ENCODE assay signal across 9 cellular contexts in genomic region chr19:48926909-48927308, GRCh38. TPM values are rescaled to one million over a fixed set of nuclear protein-coding genes. Genes with fewer than 3 reads are reported as not detected.
DNase-seq lines count a peak whose midpoint lies in the region; ATAC-seq and TF ChIP-seq lines count a peak whose summit lies in the region.
"Had no signal": no experiment of that assay in that cellular context is flagged by ENCODE, and none has a peak within 500 bp of the region (broad histone marks: within the 10 kb centered on the region; RNA-seq: fewer than 3 reads in every experiment).

No MANE protein-coding gene starts in this region.

- peaks cover 0 to 10% (median 6%) of the 10 kb centered on the region in 12 donors for H3K4me1 ChIP-seq in heart left ventricle
- H3K4me1 ChIP-seq in MM.1S (ENCODE audit: low read length), result no peaks in the 10 kb centered on the region

- H3K4me2 ChIP-seq in MM.1S (ENCODE audit: low read depth, low read length), result no peak overlapping the region

- H3K9me2 ChIP-seq in MM.1S (replicated peaks; ENCODE audit: insufficient read depth, low read length), result no peaks in the 10 kb centered on the region

- H3K9me3 ChIP-seq in heart left ventricle, result no peaks in the 10 kb centered on the region
- H3K9me3 ChIP-seq in MM.1S (replicated peaks; ENCODE audit: insufficient read depth, low read length), result no peaks in the 10 kb centered on the region

- no peaks in the 10 kb centered on the region; the same call in 1 of the 2 replicates for H3F3A ChIP-seq in MM.1S (ENCODE audit: insufficient read depth, low read length)

- H3K36me3 ChIP-seq in heart left ventricle, result peaks cover 0 to 14% (median 11%) of the 10 kb centered on the region in 9 donors
- no peaks in the 10 kb centered on the region for H3K36me3 ChIP-seq in MM.1S (replicated peaks; ENCODE audit: insufficient read depth, low read length)

- peak in 1 of 5 donors; percentile 44 for DNase-seq in heart left ventricle
- no peak for DNase-seq in cardiac septum (ENCODE audit: low spot score)
- DNase-seq in activated T-cell treated with anti-CD3 and anti-CD28 coated beads, Interleukin-2, amount 50 U/mL, for 48 hours, result peak; percentile 36 to 44
- peak; percentile 98 for DNase-seq in foreskin melanocyte
- DNase-seq in stimulated activated CD4-positive, alpha-beta T cell treated with anti-CD3 and anti-CD28 coated beads, Interleukin-4, amount 100 ng/mL, for 1 hour, result peak; percentile 14
- DNase-seq in MM.1S, result no peak
- no peak for DNase-seq in cerebellum (ENCODE audit: low spot score)
- DNase-seq in NCI-H82 treated with DMSO at 0.1 percent for 48 hours (lab: John Stamatoyannopoulos, UW; ENCODE audit: unreplicated experiment), result no peak

- no peaks in the 10 kb centered on the region for H3K27me3 ChIP-seq in heart left ventricle
- no peaks in the 10 kb centered on the region for H3K27me3 ChIP-seq in MM.1S (replicated peaks; ENCODE audit: insufficient read depth, low read length)

- intact Hi-C loops in heart left ventricle (cut with DNase I), result no loop called here
- intact Hi-C loops in cardiac septum (cut with DNase I), result no loop called here

- H4K20me1 ChIP-seq in MM.1S (ENCODE audit: insufficient read depth, low read length), result no peaks in the 10 kb centered on the region

- H3K27ac ChIP-seq in heart left ventricle (peak overlapping the region in 1 of 12 donors; percentile 46), MM.1S (ENCODE audit: low read length) (no peak overlapping the region)

- H2AFZ ChIP-seq in MM.1S (ENCODE audit: low read length), result no peak overlapping the region

- H3K4me3 ChIP-seq in heart left ventricle, result peak overlapping the region in 1 of 12 donors; percentile 2
- H3K4me3 ChIP-seq in MM.1S (ENCODE audit: low read length), result no peak overlapping the region

- TF ChIP-seq CTCF in heart left ventricle (IDR thresholded peaks at IDR 0.05) (no peak), MM.1S (IDR thresholded peaks at IDR 0.05; ENCODE audit: low read length) (no peak)

- no peaks in the 10 kb centered on the region for H3K79me2 ChIP-seq in MM.1S (ENCODE audit: low read length)

- ATAC-seq in heart left ventricle, result peak in 3 of 4 donors; percentile 44 to 63 (median 56)

- WGBS in heart left ventricle, 4 donors, result 12 to 20% (median 18%) methylated on average over 10 of the region's 10 CpGs

- H3K9ac ChIP-seq in MM.1S (ENCODE audit: low read length), result no peak overlapping the region

- TF ChIP-seq POLR2A in heart left ventricle (IDR thresholded peaks at IDR 0.05), result no peak

RNA-seq across cellular contexts. Expression of gene DHDH, which starts 6.6 kb away (rescaled TPM):
- total RNA-seq in heart left ventricle, result under 1 TPM in 1 of 9 donors, not detected in 8; 0.49 TPM
- under 1 TPM in 1 of 2 donors, not detected in 1; 0.15 TPM for polyA plus RNA-seq in heart left ventricle
- not detected for total RNA-seq in cardiac septum
- not detected for total RNA-seq in cerebellum
- total RNA-seq: skeletal muscle tissue had no signal

RNA-seq across cellular contexts. Expression of gene NUCB1, which starts 26.8 kb away (rescaled TPM):
- total RNA-seq in heart left ventricle (100 to 1,000 TPM; 200 to 428 (median 286) TPM), cardiac septum (276 TPM), cerebellum (51.2 TPM)
- polyA plus RNA-seq in heart left ventricle, result 100 to 1,000 TPM; 179 to 384 TPM

RNA-seq across cellular contexts. Expression of gene BAX, which starts 27.8 kb away (rescaled TPM):
- total RNA-seq in heart left ventricle (10 to 100 TPM; 17.9 to 68.4 (median 23.1) TPM), cardiac septum (25.6 TPM), cerebellum (8.0 TPM)
- 10 to 100 TPM; 21.1 to 34.4 TPM for polyA plus RNA-seq in heart left ventricle

RNA-seq across cellular contexts. Expression of gene TULP2, which starts 28.4 kb away (rescaled TPM):
- total RNA-seq in heart left ventricle (1 to 10 TPM in 1 of 9 donors, under 1 TPM in 5, not detected in 3; 0.21 to 1.1 (median 0.32) TPM), cardiac septum (0.67 TPM), cerebellum (0.27 TPM)
- polyA plus RNA-seq in heart left ventricle, result under 1 TPM in 1 of 2 donors, not detected in 1; 0.26 TPM
- total RNA-seq: skeletal muscle tissue had no signal

RNA-seq across cellular contexts. Expression of gene FTL, which starts 38.2 kb away (rescaled TPM):
- total RNA-seq in heart left ventricle (1,000 to 10,000 TPM in 4 of 9 donors, 100 to 1,000 TPM in 5; 484 to 6,770 (median 857) TPM), cardiac septum (827 TPM), cerebellum (397 TPM)
- 1,000 to 10,000 TPM in 1 of 2 donors, 100 to 1,000 TPM in 1; 836 to 1,542 TPM for polyA plus RNA-seq in heart left ventricle

Comparison
In these comparisons a context has a peak if more than half of its experiments do, and no peak if none do; other contexts are left out.
1. DNase-seq: peak in activated T-cell treated with anti-CD3 and anti-CD28 coated beads, Interleukin-2, amount 50 U/mL, for 48 hours (2 of 2), foreskin melanocyte (single experiment) and stimulated activated CD4-positive, alpha-beta T cell treated with anti-CD3 and anti-CD28 coated beads, Interleukin-4, amount 100 ng/mL, for 1 hour (single experiment); none in cardiac septum (single experiment), MM.1S (single experiment), cerebellum (single experiment) and NCI-H82 treated with DMSO at 0.1 percent for 48 hours (single experiment).